Comparison of ENCODE assay signal across 13 cellular contexts in genomic region chr16:80671281-80671849, GRCh38.
A peak's percentile ranks its signal among the peaks of the same experiment; 100 is the strongest.
DNase-seq lines count a peak whose midpoint lies in the region; ATAC-seq lines count a peak whose summit lies in the region.
"Had no signal": no experiment of that assay in that cellular context is flagged by ENCODE, and none has a peak within 500 bp of the region (broad histone marks: within the 10 kb centered on the region; RNA-seq: fewer than 3 reads in every experiment).

No MANE protein-coding gene starts in this region.

- ATAC-seq in GM18861 (IDR thresholded peaks at IDR 0.05; ENCODE audit: unreplicated experiment) (peak; percentile 73), GM21825 (IDR thresholded peaks at IDR 0.05; ENCODE audit: unreplicated experiment) (peak; percentile 55), HG03571 (IDR thresholded peaks at IDR 0.05; ENCODE audit: unreplicated experiment) (peak; percentile 45)
- no peak for ATAC-seq in activated CD4-positive, CD25-positive, alpha-beta regulatory T cell treated with anti-CD3 and anti-CD28 coated beads, Interleukin-2, amount 50 U/mL, for 24 hours

- DNase-seq in islet precursor cell (peak; percentile 35), ecto neural progenitor cell (ENCODE audit: low spot score) (no peak), COLO668 (lab: John Stamatoyannopoulos, UW; ENCODE audit: unreplicated experiment) (no peak)
- DNase-seq in activated CD4-positive, CD25-positive, alpha-beta regulatory T cell treated with anti-CD3 and anti-CD28 coated beads, Interleukin-2, amount 50 U/mL, for 72 hours = no peak
- DNase-seq: effector CD4-positive, alpha-beta T cell; lower lobe of right lung; MG63; NCI-H748 treated with DMSO at 0.1 percent for 48 hours; testis had no signal

Comparison
In these comparisons a context has a peak if more than half of its experiments do, and no peak if none do; other contexts are left out.
1. ATAC-seq: peak in GM18861 (single experiment), GM21825 (single experiment) and HG03571 (single experiment); none in activated CD4-positive, CD25-positive, alpha-beta regulatory T cell treated with anti-CD3 and anti-CD28 coated beads, Interleukin-2, amount 50 U/mL, for 24 hours (0 of 2).